In genomic region chr11:32379714-32380113, GRCh38 we compare ENCODE assay signal across 23 cellular contexts. TPM values are rescaled to one million over a fixed set of nuclear protein-coding genes. Genes with fewer than 3 reads are reported as not detected.
"Had no signal": no experiment of that assay in that cellular context is flagged by ENCODE, and none has a peak within 500 bp of the region (broad histone marks: within the 10 kb centered on the region; RNA-seq: fewer than 3 reads in every experiment).

No MANE protein-coding gene starts in this region.

- ATAC-seq: activated naive CD4-positive, alpha-beta T cell treated with anti-CD3 and anti-CD28 coated beads, Interleukin-2, amount 50 U/mL, for 72 hours; activated T-helper 17 cell treated with anti-CD3 and anti-CD28 coated beads, Interleukin-2, amount 50 U/mL, for 72 hours; stimulated activated memory B cell treated with anti-CD40 and anti-IgM and Interleukin-4, amounts not matched to agents 10 μg/mL and 1 μg/mL and 100 μg/mL, for 72 hours; WTC11 had no signal

- H3K9me3 ChIP-seq: ascending aorta, colonic mucosa, esophagus squamous epithelium, sigmoid colon, suprapubic skin, vagina had no signal

- DNase-seq: activated T-cell treated with anti-CD3 and anti-CD28 coated beads, Interleukin-2, amount 50 U/mL, for 24 hours; colonic mucosa; esophagus squamous epithelium; immature natural killer cell; kidney glomerular epithelial cell; left ventricle myocardium inferior; occipital lobe; retina; sigmoid colon; stimulated activated CD4-positive, alpha-beta T cell treated with anti-CD3 and anti-CD28 coated beads, Interleukin-15, amount 100 ng/mL, for 24 hours; stomach had no signal

- H3K4me1 ChIP-seq: ascending aorta, colonic mucosa, esophagus squamous epithelium, left ventricle myocardium inferior, sigmoid colon, stomach, suprapubic skin, tibial nerve, vagina had no signal

- H3K36me3 ChIP-seq: ascending aorta, colonic mucosa, esophagus squamous epithelium, left ventricle myocardium inferior, sigmoid colon, stomach, suprapubic skin, tibial nerve, vagina had no signal

- H3K4me3 ChIP-seq: ascending aorta, colonic mucosa, esophagus squamous epithelium, left ventricle myocardium inferior, sigmoid colon, smooth muscle cell, stomach, suprapubic skin, tibial nerve, vagina had no signal

- H3K27me3 ChIP-seq: ascending aorta, colonic mucosa, vagina had no signal

- H3K4me2 ChIP-seq: smooth muscle cell had no signal

- H3K27ac ChIP-seq: ascending aorta, colonic mucosa, esophagus squamous epithelium, left ventricle myocardium inferior, sigmoid colon, stomach, suprapubic skin, tibial nerve, vagina had no signal

RNA-seq across cellular contexts. Expression of gene WT1, which starts 55.6 kb away (rescaled TPM):
- total RNA-seq: activated naive CD4-positive, alpha-beta T cell treated with anti-CD3 and anti-CD28 coated beads, Interleukin-2, amount 50 U/mL, for 72 hours; activated T-helper 17 cell treated with anti-CD3 and anti-CD28 coated beads, Interleukin-2, amount 50 U/mL, for 72 hours; ascending aorta; esophagus squamous epithelium; mononuclear cell; neural crest cell; occipital lobe; smooth muscle cell; suprapubic skin; T-helper 2 cell treated with Interferon-gamma antibody and Interleukin-4, amounts not matched to agents 100 ng/mL and 5 ng/mL, for 36 hours; tibial nerve; WTC11 had no signal
- polyA plus RNA-seq: immature natural killer cell, smooth muscle cell had no signal
